ENCODE assay signal across 11 cellular contexts in the genomic region with DNA sequence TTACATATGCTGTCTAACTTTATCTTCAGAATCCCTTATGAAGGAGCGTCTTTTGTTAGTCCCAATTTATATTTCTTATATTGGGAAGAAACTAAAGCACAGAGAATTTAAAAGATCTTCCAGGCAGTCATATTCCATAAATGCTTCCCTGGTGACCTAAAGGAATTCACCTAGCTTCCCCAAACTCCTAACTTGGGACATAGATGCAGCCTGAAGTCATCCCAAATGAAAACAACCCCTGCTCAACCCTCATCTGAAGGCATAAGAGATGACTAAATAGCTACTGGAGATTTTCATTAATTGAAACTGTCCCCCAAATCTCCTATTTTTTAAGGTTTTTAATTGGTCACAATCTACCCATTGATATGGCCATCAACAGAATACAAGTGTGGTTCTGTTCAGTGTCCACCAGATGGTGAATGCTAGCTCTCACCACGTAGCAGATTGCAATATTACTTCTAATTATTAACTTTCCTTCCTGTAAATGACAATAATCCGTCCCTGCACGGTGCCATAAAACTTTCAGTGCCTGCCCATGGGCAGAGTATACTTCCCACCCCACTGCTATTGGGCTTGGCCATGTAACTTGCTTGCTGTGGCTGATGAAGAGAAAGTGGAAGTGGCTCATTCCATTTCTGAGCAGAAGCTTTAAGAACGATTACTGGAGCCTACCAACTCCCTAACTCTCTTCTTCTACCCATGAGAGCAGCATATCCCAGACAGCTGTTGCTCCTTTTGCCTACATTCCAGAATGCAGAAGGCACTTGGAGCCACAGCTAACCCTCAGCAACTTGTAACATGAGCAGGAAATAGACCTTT. TPM values are rescaled to one million over a fixed set of nuclear protein-coding genes. Genes with fewer than 3 reads are reported as not detected.
DNase-seq lines count a peak whose midpoint lies in the region; ATAC-seq and TF ChIP-seq lines count a peak whose summit lies in the region.
"Had no signal": no experiment of that assay in that cellular context is flagged by ENCODE, and none has a peak within 500 bp of the region (broad histone marks: within the 10 kb centered on the region; RNA-seq: fewer than 3 reads in every experiment).

No MANE protein-coding gene starts in this region.

- DNase-seq in GM23248 = peak; percentile 24
- DNase-seq in WTC11 (ENCODE audit: low spot score) = no peak
- DNase-seq in mucosa of descending colon = peak in 2 of 3 donors; percentile 34 to 58
- DNase-seq in SIG-M5 (lab: John Stamatoyannopoulos, UW) = no peak
- DNase-seq in GM19240 (ENCODE audit: insufficient read length, low spot score) = no peak
- no peak for DNase-seq in erythroblast (lab: John Stamatoyannopoulos, UW)
- DNase-seq: activated CD4-positive, alpha-beta T cell treated with anti-CD3 and anti-CD28 coated beads for 4 hours; Calu3 had no signal

- H3K4me1 ChIP-seq in BLaER1 treated with 17β-estradiol and CSF1 and Interleukin-3, amounts not matched to agents 10 nM and 100 nM = peaks cover 7 to 21% (median 11%) of the 10 kb centered on the region in 10 experiments; a peak in 13 of 20 replicates
- no peaks in the 10 kb centered on the region for H3K4me1 ChIP-seq in GM23248 (ENCODE audit: insufficient read depth)
- peaks cover 8% of the 10 kb centered on the region for H3K4me1 ChIP-seq in mucosa of descending colon (ENCODE audit: low read depth)
- H3K4me1 ChIP-seq: parathyroid adenoma had no signal

- H3K9me3 Mint-ChIP-seq in WTC11 = peaks cover 3% of the 10 kb centered on the region

- no peak overlapping the region for H3K4me3 Mint-ChIP-seq in WTC11

- TF ChIP-seq CTCF in WTC11 (IDR thresholded peaks at IDR 0.05) = no peak
- TF ChIP-seq CTCF in mucosa of descending colon (IDR thresholded peaks at IDR 0.05) = no peak

- WGBS in GM23248 (ENCODE audit: low coverage in 1 of 2, low lambda C conversion rate in 2 of 2, missing lambda C conversion rate in 2 of 2), 2 experiments = 38 to 46% methylated on average over 5 of the region's 5 CpGs

- peak overlapping the region in 9 of 11 experiments; percentile 7 to 48 (median 36); a peak in 9 of 22 replicates for H3K27ac ChIP-seq in BLaER1 treated with 17β-estradiol and CSF1 and Interleukin-3, amounts not matched to agents 10 nM and 100 nM
- no peak overlapping the region for H3K27ac ChIP-seq in GM23248
- H3K27ac ChIP-seq: parathyroid adenoma had no signal

- H3K9ac ChIP-seq in BLaER1 treated with 17β-estradiol and CSF1 and Interleukin-3, amounts not matched to agents 10 nM and 100 nM = no peak overlapping the region; a peak in 1 of 22 replicates
- no peak overlapping the region for H3K9ac ChIP-seq in GM23248
- H3K9ac ChIP-seq: parathyroid adenoma had no signal

- no peaks in the 10 kb centered on the region for H3K27me3 Mint-ChIP-seq in WTC11 (ENCODE audit: low read depth)

- in situ Hi-C loops in GM23248 (cut with MboI) = loop anchor here (25.0 kb wide), 1 partner anchor 450 kb away; no protein-coding TSS in a partner anchor

- ATAC-seq in WTC11 = peak; percentile 15; the same call in 1 of the 2 replicates
- peak; percentile 95 for ATAC-seq in mucosa of descending colon
- no peak for ATAC-seq in GM19463 (IDR thresholded peaks at IDR 0.05; ENCODE audit: unreplicated experiment)

- no peak overlapping the region for H3K4me3 ChIP-seq in BLaER1 treated with 17β-estradiol and CSF1 and Interleukin-3, amounts not matched to agents 10 nM and 100 nM
- H3K4me3 ChIP-seq in GM23248 (peak overlapping the region; percentile 44; the same call in 1 of the 2 replicates), mucosa of descending colon (no peak overlapping the region)

- no peak for TF ChIP-seq POLR2A in erythroblast (IDR thresholded peaks at IDR 0.05; ENCODE audit: low read length)

- POLR2A ChIA-PET in WTC11 (lab: Charles Lee) = no interaction called here

- H3K79me2 ChIP-seq in GM23248 (ENCODE audit: insufficient read depth) = no peaks in the 10 kb centered on the region
- H3K79me2 ChIP-seq: parathyroid adenoma had no signal

- no peaks in the 10 kb centered on the region for H3K9me2 ChIP-seq in GM23248 (ENCODE audit: insufficient read depth)

- no peaks in the 10 kb centered on the region for H3K9me3 ChIP-seq in BLaER1 treated with 17β-estradiol and CSF1 and Interleukin-3, amounts not matched to agents 10 nM and 100 nM (replicated peaks in 1 of 11)
- H3K9me3 ChIP-seq in GM23248 (ENCODE audit: low read depth) = no peaks in the 10 kb centered on the region
- H3K9me3 ChIP-seq in mucosa of descending colon = no peaks in the 10 kb centered on the region

- H4K20me1 ChIP-seq in BLaER1 treated with 17β-estradiol and CSF1 and Interleukin-3, amounts not matched to agents 10 nM and 100 nM = no peaks in the 10 kb centered on the region
- no peaks in the 10 kb centered on the region for H4K20me1 ChIP-seq in GM23248 (ENCODE audit: insufficient read depth)

- no peaks in the 10 kb centered on the region for H3F3A ChIP-seq in GM23248 (ENCODE audit: insufficient read depth)

- CTCF ChIA-PET in WTC11 (lab: Charles Lee) = interaction anchor here (1.4 kb wide), 1 partner anchor 14 kb away, joined by 4 read pairs; no protein-coding TSS in a partner anchor

- peak overlapping the region; percentile 80 for H2AFZ ChIP-seq in GM23248
- H2AFZ ChIP-seq: parathyroid adenoma had no signal

- H3K36me3 Mint-ChIP-seq in WTC11 = peaks cover 2% of the 10 kb centered on the region

- peaks cover 44% of the 10 kb centered on the region for H3K4me1 Mint-ChIP-seq in WTC11

- no peaks in the 10 kb centered on the region for H3K27me3 ChIP-seq in BLaER1 treated with 17β-estradiol and CSF1 and Interleukin-3, amounts not matched to agents 10 nM and 100 nM
- H3K27me3 ChIP-seq in GM23248 (replicated peaks; ENCODE audit: insufficient read depth) = no peaks in the 10 kb centered on the region

- peak overlapping the region; percentile 15; the same call in 1 of the 2 replicates for H3K27ac Mint-ChIP-seq in WTC11

- peak overlapping the region; percentile 23 to 74 (median 42); a peak in 21 of 22 replicates for H3K4me2 ChIP-seq in BLaER1 treated with 17β-estradiol and CSF1 and Interleukin-3, amounts not matched to agents 10 nM and 100 nM
- H3K4me2 ChIP-seq in GM23248 (ENCODE audit: unreplicated experiment) = peak overlapping the region; percentile 63

- intact Hi-C loops in mucosa of descending colon (cut with DNase I, micrococcal nuclease) = no loop called here

- H3K36me3 ChIP-seq in BLaER1 treated with 17β-estradiol and CSF1 and Interleukin-3, amounts not matched to agents 10 nM and 100 nM = no peaks in the 10 kb centered on the region
- H3K36me3 ChIP-seq in GM23248 (ENCODE audit: low read depth) (no peaks in the 10 kb centered on the region), mucosa of descending colon (ENCODE audit: low read depth) (no peaks in the 10 kb centered on the region)

TF ChIP-seq in WTC11, 78 proteins besides CTCF, POLR2A, EP300 and RAD21:
- TF ChIP-seq ZNF423 (CRISPR knock-in tag; IDR thresholded peaks at IDR 0.05) (no peak), JUN (CRISPR knock-in tag; IDR thresholded peaks at IDR 0.05) (no peak), TCF7 (CRISPR knock-in tag; IDR thresholded peaks at IDR 0.05; ENCODE audit: low read depth) (no peak), KAT7 (CRISPR knock-in tag; IDR thresholded peaks at IDR 0.05; ENCODE audit: borderline replicate concordance) (no peak), GRHL2 (CRISPR knock-in tag; IDR thresholded peaks at IDR 0.05; ENCODE audit: insufficient replicate concordance, severe bottlenecking) (no peak), NR1H2 (CRISPR knock-in tag; IDR thresholded peaks at IDR 0.05) (no peak), GABPB1 (CRISPR knock-in tag; IDR thresholded peaks at IDR 0.05) (no peak), CREB1 (CRISPR knock-in tag; IDR thresholded peaks at IDR 0.05) (no peak), FOXP1 (CRISPR knock-in tag; IDR thresholded peaks at IDR 0.05; ENCODE audit: borderline replicate concordance) (no peak)
- TF ChIP-seq, protein P1, sequence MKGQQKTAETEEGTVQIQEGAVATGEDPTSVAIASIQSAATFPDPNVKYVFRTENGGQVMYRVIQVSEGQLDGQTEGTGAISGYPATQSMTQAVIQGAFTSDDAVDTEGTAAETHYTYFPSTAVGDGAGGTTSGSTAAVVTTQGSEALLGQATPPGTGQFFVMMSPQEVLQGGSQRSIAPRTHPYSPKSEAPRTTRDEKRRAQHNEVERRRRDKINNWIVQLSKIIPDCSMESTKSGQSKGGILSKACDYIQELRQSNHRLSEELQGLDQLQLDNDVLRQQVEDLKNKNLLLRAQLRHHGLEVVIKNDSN (CRISPR knock-in tag; IDR thresholded peaks at IDR 0.05) = no peak

RNA-seq across cellular contexts. Expression of gene PRUNE2, which starts 18.7 kb away (rescaled TPM):
- 6.8 and 8.8 TPM in 2 replicates for total RNA-seq in GM23248 (2014; rRNA removed; shearing (Covaris generic))
- polyA plus RNA-seq in GM23248 (2016; fragmentation: Nextera tagmentation; extraction: Ambion mirVana) = 2.0 and 2.8 TPM in 2 replicates
- total RNA-seq in WTC11 (2021) (9.3 to 13.1 TPM (median 9.6 TPM) in 3 replicates), mucosa of descending colon (100 to 1,000 TPM in 1 of 3 donors, 10 to 100 TPM in 2; 48.2 to 437 (median 62.4) TPM)

Comparison
In these comparisons a context has a peak if more than half of its experiments do, and no peak if none do; other contexts are left out.
1. DNase-seq: peak in GM23248 (single experiment) and mucosa of descending colon (2 of 3); none in WTC11 (single experiment), SIG-M5 (single experiment), GM19240 (single experiment) and erythroblast (0 of 2).